In genomic region chr1:180937624-180938225, GRCh38 we compare ENCODE assay signal across 21 cellular contexts. TPM values are rescaled to one million over a fixed set of nuclear protein-coding genes. Genes with fewer than 3 reads are reported as not detected.
DNase-seq lines count a peak whose midpoint lies in the region; ATAC-seq, FAIRE-seq and TF ChIP-seq lines count a peak whose summit lies in the region.
"Had no signal": no experiment of that assay in that cellular context is flagged by ENCODE, and none has a peak within 500 bp of the region (broad histone marks: within the 10 kb centered on the region; RNA-seq: fewer than 3 reads in every experiment).

No MANE protein-coding gene starts in this region.

- no peaks in the 10 kb centered on the region for H3K27me3 ChIP-seq in BLaER1
- no peaks in the 10 kb centered on the region for H3K27me3 ChIP-seq in naive thymus-derived CD4-positive, alpha-beta T cell (ENCODE audit: control insufficient read depth in 2 of 2, insufficient read depth in 2 of 2, low read length in 2 of 2)
- H3K27me3 ChIP-seq: SJCRH30 had no signal

- POLR2A ChIA-PET in naive thymus-derived CD4-positive, alpha-beta T cell (lab: Charles Lee) = no interaction called here
- POLR2A ChIA-PET in GM10248 (lab: Yijun Ruan, JAX) = no interaction called here

- peaks cover 85% of the 10 kb centered on the region for H3K4me1 ChIP-seq in BLaER1
- H3K4me1 ChIP-seq in naive thymus-derived CD4-positive, alpha-beta T cell (ENCODE audit: control insufficient read depth in 2 of 2, insufficient read depth in 2 of 2, low read length in 2 of 2) = no peaks in the 10 kb centered on the region
- H3K4me1 ChIP-seq: A549, Caco-2, SJCRH30 had no signal

- no peak for DNase-seq in GM18507 (ENCODE audit: extremely low spot score, insufficient read length, low read depth)
- no peak for DNase-seq in naive thymus-derived CD4-positive, alpha-beta T cell
- DNase-seq in NCI-H2171 treated with DMSO at 0.1 percent for 48 hours (lab: John Stamatoyannopoulos, UW) = no peak
- no peak for DNase-seq in NCI-H2227 (lab: John Stamatoyannopoulos, UW; ENCODE audit: unreplicated experiment)
- no peak for DNase-seq in GM10248 (ENCODE audit: extremely low spot score)
- DNase-seq: Caco-2, DMS153, EL, GOT3, KBM-7, NCI-H1092 treated with DMSO at 0.1 percent for 48 hours, NCI-H226, NCI-H526 treated with DMSO at 0.1 percent for 48 hours, PC-3, SJCRH30 had no signal

- H3K9me3 ChIP-seq in BLaER1 = no peaks in the 10 kb centered on the region
- no peaks in the 10 kb centered on the region for H3K9me3 ChIP-seq in naive thymus-derived CD4-positive, alpha-beta T cell (ENCODE audit: control insufficient read depth in 2 of 3, low read length in 3 of 3)
- H3K9me3 ChIP-seq: A549, Caco-2, SJCRH30 had no signal

- H3K27ac ChIP-seq in BLaER1 = peak overlapping the region; percentile 75
- H3K27ac ChIP-seq in angular gyrus (ENCODE audit: low read depth, low read length) = peak overlapping the region; percentile 83
- no peak overlapping the region for H3K27ac ChIP-seq in naive thymus-derived CD4-positive, alpha-beta T cell (ENCODE audit: low read depth, low read length)
- H3K27ac ChIP-seq: A549, C4-2B, RWPE1, SJCRH30 had no signal

- intact Hi-C loops in naive thymus-derived CD4-positive, alpha-beta T cell (cut with micrococcal nuclease) = no loop called here

- H3K4me3 ChIP-seq in BLaER1 = no peak overlapping the region
- H3K4me3 ChIP-seq in naive thymus-derived CD4-positive, alpha-beta T cell (ENCODE audit: low read length) = no peak overlapping the region
- H3K4me3 ChIP-seq: A549, SJCRH30 had no signal

- no peak overlapping the region for H3K4me3 Mint-ChIP-seq in naive thymus-derived CD4-positive, alpha-beta T cell

- peaks cover 0 to 7% (median 2%) of the 10 kb centered on the region in 7 donors for H3K4me1 Mint-ChIP-seq in naive thymus-derived CD4-positive, alpha-beta T cell

- H3K4me2 ChIP-seq in BLaER1 = peak overlapping the region; percentile 92
- H3K4me2 ChIP-seq: A549 had no signal

- no peaks in the 10 kb centered on the region for H4K20me1 ChIP-seq in BLaER1

- CTCF ChIA-PET in naive thymus-derived CD4-positive, alpha-beta T cell (lab: Charles Lee) = no interaction called here
- CTCF ChIA-PET in GM10248 (lab: Yijun Ruan, JAX) = interaction anchor here (1.5 kb wide), 1 partner anchor 9 kb away, joined by 5 read pairs; no protein-coding TSS in a partner anchor

- 0 out of 2 replicates have a peak, but pooled peaks cover 3% of the 10 kb centered on the region for H3K36me3 ChIP-seq in BLaER1
- H3K36me3 ChIP-seq in naive thymus-derived CD4-positive, alpha-beta T cell (ENCODE audit: control insufficient read depth in 2 of 3, insufficient read depth in 3 of 3, low read length in 3 of 3) = no peaks in the 10 kb centered on the region

- peak; percentile 21 for ATAC-seq in naive thymus-derived CD4-positive, alpha-beta T cell
- ATAC-seq in HG03571 (IDR thresholded peaks at IDR 0.05; ENCODE audit: unreplicated experiment) = no peak
- ATAC-seq: PC-3 had no signal

- H3K27ac Mint-ChIP-seq in naive thymus-derived CD4-positive, alpha-beta T cell = no peak overlapping the region

- peak; percentile 9 for FAIRE-seq in GM18507 (lab: Jason Lieb, UNC)
- FAIRE-seq: A549 had no signal

- peaks cover 0 to 5% (median 4%) of the 10 kb centered on the region in 5 donors for H3K27me3 Mint-ChIP-seq in naive thymus-derived CD4-positive, alpha-beta T cell

- H3K9ac ChIP-seq in BLaER1 = peak overlapping the region; percentile 28; the same call in 1 of the 2 replicates

- H3K36me3 Mint-ChIP-seq in naive thymus-derived CD4-positive, alpha-beta T cell = no peaks in the 10 kb centered on the region

- no peak for TF ChIP-seq CTCF in GM10248 (IDR thresholded peaks at IDR 0.05; ENCODE audit: control extremely low read depth, extremely low read depth, low read depth, missing control alignments)

- no peaks in the 10 kb centered on the region for H3K9me3 Mint-ChIP-seq in naive thymus-derived CD4-positive, alpha-beta T cell

RNA-seq across cellular contexts. Expression of gene KIAA1614, which starts 25.0 kb away (rescaled TPM):
- total RNA-seq in naive thymus-derived CD4-positive, alpha-beta T cell = under 1 TPM in 4 of 5 experiments, not detected in 1; 0.13 to 0.31 (median 0.20) TPM
- polyA plus RNA-seq in naive thymus-derived CD4-positive, alpha-beta T cell = under 1 TPM; 0.03 to 0.12 TPM
- total RNA-seq: PC-3 had no signal
